8 cellular contexts compared by ENCODE assay signal in the genomic region with DNA sequence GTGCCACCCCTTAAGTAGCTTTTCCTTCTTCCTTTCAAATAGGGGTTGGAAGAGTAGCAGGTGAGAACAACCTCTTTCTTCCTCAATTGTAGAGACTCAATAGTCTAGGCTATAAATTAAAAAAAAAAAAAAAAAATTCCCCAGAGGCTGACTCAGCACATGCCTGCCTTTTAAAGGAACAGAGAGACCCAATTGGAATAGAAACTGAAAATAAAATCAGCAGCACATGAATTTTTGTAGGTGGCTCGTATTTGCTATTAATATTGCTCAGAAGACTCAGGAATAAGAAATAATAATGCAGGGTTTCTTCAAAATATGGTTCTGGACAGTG. TPM values are rescaled to one million over a fixed set of nuclear protein-coding genes. Genes with fewer than 3 reads are reported as not detected.
DNase-seq lines count a peak whose midpoint lies in the region; TF ChIP-seq lines count a peak whose summit lies in the region.

No MANE protein-coding gene starts in this region.

- intact Hi-C loops in activated naive CD4-positive, alpha-beta T cell treated with anti-CD3 and anti-CD28 coated beads for 36 hours (cut with micrococcal nuclease), result loop anchor here (1.0 to 5.0 kb wide), 6 partner anchors 9 to 109 kb away; partner anchors contain the start of gene TOP1
- intact Hi-C loops in prostate gland (cut with DNase I), result no loop called here

- H4K20me1 ChIP-seq in OCI-LY3 (ENCODE audit: insufficient read depth, low read length), result peaks cover 54% of the 10 kb centered on the region

- H3K36me3 ChIP-seq in OCI-LY3 (replicated peaks; ENCODE audit: low read depth, low read length) (peaks cover 31% of the 10 kb centered on the region), endocrine pancreas (ENCODE audit: control insufficient read depth, insufficient read depth, low read length) (no peaks in the 10 kb centered on the region), prostate gland (no peaks in the 10 kb centered on the region)

- no peaks in the 10 kb centered on the region for H3K27me3 Mint-ChIP-seq in activated naive CD4-positive, alpha-beta T cell treated with anti-CD3 and anti-CD28 coated beads for 36 hours (ENCODE audit: low read depth)

- no peak for DNase-seq in activated naive CD4-positive, alpha-beta T cell treated with anti-CD3 and anti-CD28 coated beads for 36 hours
- no peak for DNase-seq in activated naive CD4-positive, alpha-beta T cell (lab: John Stamatoyannopoulos, UW)
- DNase-seq in prostate gland (ENCODE audit: low spot score), result no peak
- DNase-seq in RKO (ENCODE audit: low spot score), result no peak
- DNase-seq in ecto neural progenitor cell (ENCODE audit: low spot score), result no peak
- no peak for DNase-seq in NCI-H1694 (lab: John Stamatoyannopoulos, UW)

- no peak overlapping the region for H2AFZ ChIP-seq in OCI-LY3 (ENCODE audit: low read depth, low read length)

- H3K27ac ChIP-seq in OCI-LY3 (ENCODE audit: low read length), result peak overlapping the region; percentile 90
- peak overlapping the region; percentile 14 to 34 for H3K27ac ChIP-seq in prostate gland

- H3K4me1 ChIP-seq in OCI-LY3 (ENCODE audit: low read length) (peaks cover 81% of the 10 kb centered on the region), endocrine pancreas (ENCODE audit: control insufficient read depth, insufficient read depth, low read length) (peaks cover 37% of the 10 kb centered on the region), prostate gland (replicated peaks) (peaks cover 15% of the 10 kb centered on the region)

- peaks cover 84% of the 10 kb centered on the region for H3K4me1 Mint-ChIP-seq in activated naive CD4-positive, alpha-beta T cell treated with anti-CD3 and anti-CD28 coated beads for 36 hours (ENCODE audit: low read depth)

- H3K9me3 ChIP-seq in OCI-LY3 (ENCODE audit: insufficient read depth, low read length), result no peaks in the 10 kb centered on the region
- no peaks in the 10 kb centered on the region for H3K9me3 ChIP-seq in endocrine pancreas (ENCODE audit: control insufficient read depth, low read length)
- no peaks in the 10 kb centered on the region for H3K9me3 ChIP-seq in prostate gland

- H3K27me3 ChIP-seq in OCI-LY3 (ENCODE audit: low read depth, low read length), result no peaks in the 10 kb centered on the region
- H3K27me3 ChIP-seq in endocrine pancreas (ENCODE audit: control insufficient read depth, insufficient read depth, low read length), result no peaks in the 10 kb centered on the region
- H3K27me3 ChIP-seq in prostate gland (replicated peaks; ENCODE audit: insufficient read depth), result no peaks in the 10 kb centered on the region

- CTCF ChIA-PET in activated naive CD4-positive, alpha-beta T cell treated with anti-CD3 and anti-CD28 coated beads for 36 hours (lab: Charles Lee), result interaction anchor here (0.6 to 2.6 kb wide), 5 partner anchors 16 to 80 kb away, joined by 3 to 20 read pairs (median 4); no protein-coding TSS in a partner anchor

- peak overlapping the region; percentile 71 for H3K4me3 Mint-ChIP-seq in activated naive CD4-positive, alpha-beta T cell treated with anti-CD3 and anti-CD28 coated beads for 36 hours

- 2% methylated on average over 1 of the region's 1 CpG for WGBS in prostate gland

- TF ChIP-seq CTCF in OCI-LY3 (IDR thresholded peaks at IDR 0.05; ENCODE audit: low read depth, low read length), result no peak
- no peak for TF ChIP-seq CTCF in prostate gland (IDR thresholded peaks at IDR 0.05)

- peak overlapping the region; percentile 90 for H3K4me2 ChIP-seq in OCI-LY3 (ENCODE audit: low read length)

- peak overlapping the region; percentile 74 for H3K9ac ChIP-seq in OCI-LY3 (ENCODE audit: low read length)
- H3K9ac ChIP-seq in endocrine pancreas (ENCODE audit: control insufficient read depth, insufficient read depth, low read length), result no peak overlapping the region

- H3K4me3 ChIP-seq in OCI-LY3 (ENCODE audit: low read length), result peak overlapping the region; percentile 71
- peak overlapping the region; percentile 48 for H3K4me3 ChIP-seq in endocrine pancreas (ENCODE audit: control insufficient read depth, insufficient read depth, low read length)
- H3K4me3 ChIP-seq in prostate gland, result no peak overlapping the region

- no peaks in the 10 kb centered on the region for H3K9me3 Mint-ChIP-seq in activated naive CD4-positive, alpha-beta T cell treated with anti-CD3 and anti-CD28 coated beads for 36 hours

- H3K36me3 Mint-ChIP-seq in activated naive CD4-positive, alpha-beta T cell treated with anti-CD3 and anti-CD28 coated beads for 36 hours (ENCODE audit: low read depth), result peaks cover 4% of the 10 kb centered on the region

- peaks cover 100% of the 10 kb centered on the region for H3K79me2 ChIP-seq in OCI-LY3 (ENCODE audit: low read length)

- TF ChIP-seq POLR2A in prostate gland (IDR thresholded peaks at IDR 0.05), result no peak

- H3K27ac Mint-ChIP-seq in activated naive CD4-positive, alpha-beta T cell treated with anti-CD3 and anti-CD28 coated beads for 36 hours, result peak overlapping the region; percentile 92

RNA-seq across cellular contexts. Expression of gene TOP1, which starts 19.3 kb away (rescaled TPM):
- total RNA-seq in activated naive CD4-positive, alpha-beta T cell treated with anti-CD3 and anti-CD28 coated beads for 36 hours, result 10 to 100 TPM; 91.7 to 92.6 TPM
- total RNA-seq in prostate gland, result 10 to 100 TPM; 32.3 to 36.9 TPM

Comparison
In these comparisons a context has a peak if more than half of its experiments do, and no peak if none do; other contexts are left out.
1. H3K4me3 ChIP-seq: peak in OCI-LY3 (single experiment) and endocrine pancreas (single experiment); none in prostate gland (0 of 2).